Comparison of ENCODE assay signal across 24 cellular contexts in genomic region chr16:88369447-88370008, GRCh38. TPM values are rescaled to one million over a fixed set of nuclear protein-coding genes. Genes with fewer than 3 reads are reported as not detected.
"Had no signal": no experiment of that assay in that cellular context is flagged by ENCODE, and none has a peak within 500 bp of the region (broad histone marks: within the 10 kb centered on the region; RNA-seq: fewer than 3 reads in every experiment).

No MANE protein-coding gene starts in this region.

- H3K36me3 ChIP-seq: gastroesophageal sphincter, heart left ventricle, upper lobe of left lung had no signal

- H3K27ac Mint-ChIP-seq: activated CD4-positive, alpha-beta memory T cell treated with anti-CD3 and anti-CD28 coated beads for 36 hours; activated naive CD8-positive, alpha-beta T cell treated with anti-CD3 and anti-CD28 coated beads, Interleukin-2, amount 10 ng/mL, durations not matched to agents 7 days and 5 days; endodermal cell; nephron; T-helper 17 cell had no signal

- H3K9me3 ChIP-seq: gastroesophageal sphincter, heart left ventricle, upper lobe of left lung had no signal

- ATAC-seq: gastroesophageal sphincter; heart left ventricle; left lobe of liver; stimulated activated naive CD8-positive, alpha-beta T cell treated with anti-CD3 and anti-CD28 coated beads, Interleukin-15, Interleukin-2, amounts not matched to agents 100 U/mL and 50 U/mL, for 24 hours; T-helper 17 cell had no signal

- H3K36me3 Mint-ChIP-seq: activated CD4-positive, alpha-beta memory T cell treated with anti-CD3 and anti-CD28 coated beads for 36 hours; activated naive CD8-positive, alpha-beta T cell treated with anti-CD3 and anti-CD28 coated beads, Interleukin-2, amount 10 ng/mL, durations not matched to agents 7 days and 5 days had no signal

- H3K4me1 ChIP-seq: gastroesophageal sphincter, heart left ventricle, upper lobe of left lung had no signal

- H3K27me3 ChIP-seq: heart left ventricle, upper lobe of left lung had no signal

- H3K27ac ChIP-seq: gastroesophageal sphincter, heart left ventricle, upper lobe of left lung had no signal

- H3K9me3 Mint-ChIP-seq: activated CD4-positive, alpha-beta memory T cell treated with anti-CD3 and anti-CD28 coated beads for 36 hours; activated naive CD8-positive, alpha-beta T cell treated with anti-CD3 and anti-CD28 coated beads, Interleukin-2, amount 10 ng/mL, durations not matched to agents 7 days and 5 days; nephron had no signal

- FAIRE-seq: bronchial epithelial cell, keratinocyte had no signal

- H3K4me1 Mint-ChIP-seq: activated naive CD8-positive, alpha-beta T cell treated with anti-CD3 and anti-CD28 coated beads, Interleukin-2, amount 10 ng/mL, durations not matched to agents 7 days and 5 days; endodermal cell; T-helper 17 cell had no signal

- H3K4me3 ChIP-seq: gastroesophageal sphincter, heart left ventricle, upper lobe of left lung had no signal

- H3K4me3 Mint-ChIP-seq: activated CD4-positive, alpha-beta memory T cell treated with anti-CD3 and anti-CD28 coated beads for 36 hours; activated naive CD8-positive, alpha-beta T cell treated with anti-CD3 and anti-CD28 coated beads, Interleukin-2, amount 10 ng/mL, durations not matched to agents 7 days and 5 days; endodermal cell; nephron; T-helper 17 cell had no signal

- DNase-seq: activated CD4-positive, alpha-beta memory T cell treated with anti-CD3 and anti-CD28 coated beads for 36 hours; activated CD4-positive, alpha-beta T cell treated with anti-CD3 and anti-CD28 coated beads for 48 hours; activated CD4-positive, CD25-positive, alpha-beta regulatory T cell; activated naive CD4-positive, alpha-beta T cell treated with Interleukin-2 at 50 U/mL for 16 hours; activated naive CD8-positive, alpha-beta T cell treated with anti-CD3 and anti-CD28 coated beads, Interleukin-2, amount 10 ng/mL, durations not matched to agents 7 days and 5 days; activated T-cell treated with anti-CD3 and anti-CD28 coated beads, Interleukin-2, amount 50 U/mL, for 48 hours; amniotic stem cell; cerebellar nuclear complex; cortex of kidney; endodermal cell; occipital lobe; retina; stimulated activated CD4-positive, alpha-beta T cell treated with anti-CD3 and anti-CD28 coated beads, Interleukin-12 subunit alpha, Interleukin-12 subunit beta, amount 100 ng/mL, for 4 hours; stimulated activated CD4-positive, alpha-beta T cell treated with anti-CD3 and anti-CD28 coated beads, Interleukin-4, amount 100 ng/mL, for 4 hours; stimulated activated naive CD8-positive, alpha-beta T cell treated with anti-CD3 and anti-CD28 coated beads, Interleukin-15, Interleukin-2, amounts not matched to agents 100 U/mL and 50 U/mL, for 24 hours; SW 1271; T-helper 17 cell had no signal

- H3K27me3 Mint-ChIP-seq: activated naive CD8-positive, alpha-beta T cell treated with anti-CD3 and anti-CD28 coated beads, Interleukin-2, amount 10 ng/mL, durations not matched to agents 7 days and 5 days had no signal

RNA-seq across cellular contexts. Expression of gene ZNF469, which starts 13.2 kb away (rescaled TPM):
- polyA plus RNA-seq: keratinocyte had no signal
